Comparison of ENCODE assay signal across 8 cellular contexts in genomic region chr17:42459983-42460300, GRCh38. TPM values are rescaled to one million over a fixed set of nuclear protein-coding genes. Genes with fewer than 3 reads are reported as not detected.
A peak's percentile ranks its signal among the peaks of the same experiment; 100 is the strongest.
DNase-seq lines count a peak whose midpoint lies in the region; ATAC-seq and TF ChIP-seq lines count a peak whose summit lies in the region.

No MANE protein-coding gene starts in this region.

- ATAC-seq in upper lobe of left lung (ENCODE audit: low FRiP score in 2 of 2) = peak in 1 of 2 donors; percentile 33

- WGBS in upper lobe of left lung, 2 donors = 8 to 10% methylated on average over 4 of the region's 4 CpGs

- in situ Hi-C loops in ACHN (cut with HindIII; ENCODE audit: low pct_ligation_motif_present, low pct_unique_long_range_greater_than_20kb, low sequenced_read_pairs) = no loop called here

- no peak for TF ChIP-seq EP300 in upper lobe of left lung (IDR thresholded peaks at IDR 0.05)

- H3K36me3 ChIP-seq in Peyer's patch (peaks cover 0 to 9% (median 0%) of the 10 kb centered on the region in 3 donors), upper lobe of left lung (peaks cover 0 to 23% (median 11%) of the 10 kb centered on the region in 4 donors)

- TF ChIP-seq POLR2A in Peyer's patch (IDR thresholded peaks at IDR 0.05) (no peak), upper lobe of left lung (IDR thresholded peaks at IDR 0.05) (no peak)

- DNase-seq in ACHN = peak; percentile 63
- DNase-seq in GM19238 (ENCODE audit: insufficient read length, low spot score) = peak; percentile 26
- DNase-seq in Peyer's patch = no peak
- peak; percentile 60 for DNase-seq in medulla oblongata (ENCODE audit: extremely low spot score)
- no peak for DNase-seq in upper lobe of left lung
- no peak for DNase-seq in nucleus accumbens (lab: John Stamatoyannopoulos, UW)
- DNase-seq in NCI-H510A treated with DMSO at 0.1 percent for 48 hours (lab: John Stamatoyannopoulos, UW) = no peak

- H3K4me3 ChIP-seq in Peyer's patch (peak overlapping the region; percentile 59 to 85 (median 76)), upper lobe of left lung (peak overlapping the region; percentile 71 to 84 (median 78))

- H3K9me3 ChIP-seq in Peyer's patch = no peaks in the 10 kb centered on the region
- no peaks in the 10 kb centered on the region for H3K9me3 ChIP-seq in upper lobe of left lung

- H3K4me1 ChIP-seq in Peyer's patch (peaks cover 0 to 38% (median 11%) of the 10 kb centered on the region in 4 donors), upper lobe of left lung (peaks cover 35 to 66% (median 47%) of the 10 kb centered on the region in 4 donors)

- TF ChIP-seq CTCF in Peyer's patch (IDR thresholded peaks at IDR 0.05) = no peak
- no peak for TF ChIP-seq CTCF in upper lobe of left lung (IDR thresholded peaks at IDR 0.05)

- H3K27ac ChIP-seq in Peyer's patch = peak overlapping the region; percentile 87 to 97 (median 92)
- peak overlapping the region; percentile 95 for H3K27ac ChIP-seq in cingulate gyrus (ENCODE audit: low read depth, low read length)
- peak overlapping the region; percentile 9 to 98 (median 96) for H3K27ac ChIP-seq in upper lobe of left lung

- no peaks in the 10 kb centered on the region for H3K27me3 ChIP-seq in Peyer's patch
- no peaks in the 10 kb centered on the region for H3K27me3 ChIP-seq in upper lobe of left lung

RNA-seq across cellular contexts. Expression of gene ATP6V0A1, which starts 1.3 kb away (rescaled TPM):
- total RNA-seq in Peyer's patch (100 to 1,000 TPM; 121 to 251 (median 204) TPM), upper lobe of left lung (100 to 1,000 TPM in 3 of 6 donors, 10 to 100 TPM in 3; 68.3 to 212 (median 118) TPM)

RNA-seq across cellular contexts. Expression of gene CAVIN1, which starts 36.9 kb away (rescaled TPM):
- 10 to 100 TPM; 16.3 to 94.9 (median 35.9) TPM for total RNA-seq in Peyer's patch
- total RNA-seq in upper lobe of left lung = 100 to 1,000 TPM in 5 of 6 donors, 10 to 100 TPM in 1; 89.1 to 406 (median 307) TPM

Comparison
In these comparisons a context has a peak if more than half of its experiments do, and no peak if none do; other contexts are left out.
1. DNase-seq: peak in ACHN (single experiment), GM19238 (single experiment) and medulla oblongata (single experiment); none in Peyer's patch (0 of 3), upper lobe of left lung (0 of 2), nucleus accumbens (0 of 56) and NCI-H510A treated with DMSO at 0.1 percent for 48 hours (single experiment).
2. Peak in every context shown above with its lines, with median percentiles within 50 percentile points of each other: H3K27ac ChIP-seq.